Comparison of ENCODE assay signal across 20 cellular contexts in the genomic region with DNA sequence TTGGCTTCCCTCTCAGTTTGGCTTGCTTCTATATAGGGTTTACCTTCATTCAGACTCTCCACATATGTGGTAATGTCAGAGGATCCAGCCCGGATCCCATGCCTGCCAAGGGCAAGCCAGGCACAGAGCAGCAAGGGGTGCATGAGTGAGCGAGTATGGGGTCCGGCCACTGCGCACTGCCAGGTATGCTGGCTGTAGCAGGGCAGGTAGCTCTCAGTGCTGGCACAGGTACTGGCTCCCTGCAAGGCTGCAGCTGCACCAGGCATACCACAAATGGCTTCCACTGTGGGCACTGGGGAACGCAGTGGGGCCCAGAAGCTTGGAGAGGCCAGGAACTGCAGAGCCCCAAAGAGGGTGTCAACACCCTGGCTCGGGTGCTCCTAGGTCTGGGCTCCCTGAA.
DNase-seq lines count a peak whose midpoint lies in the region; ATAC-seq, FAIRE-seq and TF ChIP-seq lines count a peak whose summit lies in the region.
"Had no signal": no experiment of that assay in that cellular context is flagged by ENCODE, and none has a peak within 500 bp of the region (broad histone marks: within the 10 kb centered on the region; RNA-seq: fewer than 3 reads in every experiment).

No MANE protein-coding gene starts in this region.

- H3K27me3 Mint-ChIP-seq in activated T-cell treated with anti-CD3 and anti-CD28 coated beads, Interleukin-2, amount 50 U/mL, for 24 hours, result peaks cover 6% of the 10 kb centered on the region
- H3K27me3 Mint-ChIP-seq in natural killer cell treated with Interleukin-12 subunit alpha and Interleukin-12 subunit beta and Interleukin-15 and Interleukin-18, amount 100 ng/mL, for 72 hours, result peaks cover 3 to 9% of the 10 kb centered on the region in 2 donors
- H3K27me3 Mint-ChIP-seq in natural killer cell (ENCODE audit: low read depth in 2 of 2), result peaks cover 0 to 10% of the 10 kb centered on the region in 2 donors
- H3K27me3 Mint-ChIP-seq: CD4-positive, alpha-beta T cell had no signal

- no peak overlapping the region for H3K27ac Mint-ChIP-seq in activated T-cell treated with anti-CD3 and anti-CD28 coated beads, Interleukin-2, amount 50 U/mL, for 24 hours
- no peak overlapping the region for H3K27ac Mint-ChIP-seq in natural killer cell treated with Interleukin-12 subunit alpha and Interleukin-12 subunit beta and Interleukin-15 and Interleukin-18, amount 100 ng/mL, for 72 hours
- no peak overlapping the region for H3K27ac Mint-ChIP-seq in natural killer cell
- H3K27ac Mint-ChIP-seq: CD4-positive, alpha-beta T cell had no signal

- TF ChIP-seq CTCF in natural killer cell (IDR thresholded peaks at IDR 0.05) (no peak), kidney (IDR thresholded peaks at IDR 0.05; ENCODE audit: borderline replicate concordance, extremely low read depth, insufficient read depth) (no peak)

- no peaks in the 10 kb centered on the region for H3K9me3 Mint-ChIP-seq in activated T-cell treated with anti-CD3 and anti-CD28 coated beads, Interleukin-2, amount 50 U/mL, for 24 hours
- no peaks in the 10 kb centered on the region for H3K9me3 Mint-ChIP-seq in natural killer cell treated with Interleukin-12 subunit alpha and Interleukin-12 subunit beta and Interleukin-15 and Interleukin-18, amount 100 ng/mL, for 72 hours
- H3K9me3 Mint-ChIP-seq in natural killer cell, result no peaks in the 10 kb centered on the region
- H3K9me3 Mint-ChIP-seq: CD4-positive, alpha-beta T cell had no signal

- no peaks in the 10 kb centered on the region for H3K4me1 ChIP-seq in kidney (ENCODE audit: control insufficient read depth in 1 of 2, insufficient read depth in 1 of 2, low read depth in 1 of 2, low read length in 2 of 2)
- H3K4me1 ChIP-seq: HAP-1 had no signal

- peaks cover 0 to 6% of the 10 kb centered on the region in 2 donors for H3K9me3 ChIP-seq in kidney (ENCODE audit: control insufficient read depth in 1 of 2, low read length in 2 of 2)
- H3K9me3 ChIP-seq: HAP-1 had no signal

- DNase-seq in activated T-cell treated with anti-CD3 and anti-CD28 coated beads, Interleukin-2, amount 50 U/mL, for 24 hours, result peak; percentile 26
- DNase-seq in activated T-cell treated with anti-CD3 and anti-CD28 coated beads, Interleukin-2, amount 50 U/mL, for 1 hour, result no peak
- DNase-seq in natural killer cell treated with Interleukin-12 subunit alpha and Interleukin-12 subunit beta and Interleukin-15 and Interleukin-18, amount 100 ng/mL, for 72 hours (ENCODE audit: low spot score), result no peak
- DNase-seq in natural killer cell, result no peak
- DNase-seq in kidney, result peak; percentile 58
- DNase-seq in DMS 273 (lab: John Stamatoyannopoulos, UW; ENCODE audit: unreplicated experiment), result no peak
- no peak for DNase-seq in NCI-H1105 (lab: John Stamatoyannopoulos, UW)
- DNase-seq: 8988T; ACHN; Calu3; CD4-positive, alpha-beta T cell; DMS153; DMS79 treated with DMSO at 0.1 percent for 48 hours; EL; GOT3 had no signal

- H3K4me3 ChIP-seq in kidney (ENCODE audit: low read length in 2 of 2), result no peak overlapping the region
- H3K4me3 ChIP-seq: BLaER1 treated with 17β-estradiol and CSF1 and Interleukin-3, amounts not matched to agents 10 nM and 100 nM; HAP-1 had no signal

- H3K36me3 Mint-ChIP-seq in activated T-cell treated with anti-CD3 and anti-CD28 coated beads, Interleukin-2, amount 50 U/mL, for 24 hours (ENCODE audit: low read depth), result peaks cover 40% of the 10 kb centered on the region
- H3K36me3 Mint-ChIP-seq in natural killer cell treated with Interleukin-12 subunit alpha and Interleukin-12 subunit beta and Interleukin-15 and Interleukin-18, amount 100 ng/mL, for 72 hours, result no peaks in the 10 kb centered on the region
- H3K36me3 Mint-ChIP-seq in natural killer cell, result no peaks in the 10 kb centered on the region

- no peaks in the 10 kb centered on the region for H3K4me1 Mint-ChIP-seq in activated T-cell treated with anti-CD3 and anti-CD28 coated beads, Interleukin-2, amount 50 U/mL, for 24 hours (ENCODE audit: low read depth)
- peaks cover 2 to 6% of the 10 kb centered on the region in 2 donors for H3K4me1 Mint-ChIP-seq in natural killer cell treated with Interleukin-12 subunit alpha and Interleukin-12 subunit beta and Interleukin-15 and Interleukin-18, amount 100 ng/mL, for 72 hours (ENCODE audit: low read depth in 2 of 2)
- H3K4me1 Mint-ChIP-seq in natural killer cell, result no peaks in the 10 kb centered on the region

- no peak for FAIRE-seq in kidney (lab: Jason Lieb, UNC)
- FAIRE-seq: G401.6, GM12891, HTR-8/SVneo had no signal

- H3K4me3 Mint-ChIP-seq in activated T-cell treated with anti-CD3 and anti-CD28 coated beads, Interleukin-2, amount 50 U/mL, for 24 hours, result no peak overlapping the region
- no peak overlapping the region for H3K4me3 Mint-ChIP-seq in natural killer cell treated with Interleukin-12 subunit alpha and Interleukin-12 subunit beta and Interleukin-15 and Interleukin-18, amount 100 ng/mL, for 72 hours
- H3K4me3 Mint-ChIP-seq in natural killer cell, result no peak overlapping the region
- H3K4me3 Mint-ChIP-seq: CD4-positive, alpha-beta T cell had no signal

- no peak overlapping the region for H3K27ac ChIP-seq in kidney (ENCODE audit: low read depth in 2 of 2, low read length in 2 of 2)
- H3K27ac ChIP-seq: BLaER1 treated with 17β-estradiol and CSF1 and Interleukin-3, amounts not matched to agents 10 nM and 100 nM had no signal

- H3K9ac ChIP-seq in kidney (ENCODE audit: low read length in 2 of 2), result no peak overlapping the region
- H3K9ac ChIP-seq: BLaER1 treated with 17β-estradiol and CSF1 and Interleukin-3, amounts not matched to agents 10 nM and 100 nM had no signal

- peak; percentile 27 to 28 for ATAC-seq in natural killer cell treated with Interleukin-12 subunit alpha and Interleukin-12 subunit beta and Interleukin-15 and Interleukin-18, amount 100 ng/mL, for 72 hours
- no peak for ATAC-seq in natural killer cell

- peaks cover 0 to 6% of the 10 kb centered on the region in 2 donors for H3K36me3 ChIP-seq in kidney (ENCODE audit: control insufficient read depth in 1 of 2, insufficient read depth in 2 of 2, low read length in 2 of 2)
- H3K36me3 ChIP-seq: HAP-1 had no signal

- intact Hi-C loops in natural killer cell (cut with micrococcal nuclease) (no loop called here), kidney (cut with DNase I) (no loop called here)

Comparison
In these comparisons a context has a peak if more than half of its experiments do, and no peak if none do; other contexts are left out.
1. DNase-seq: peak in activated T-cell treated with anti-CD3 and anti-CD28 coated beads, Interleukin-2, amount 50 U/mL, for 24 hours (single experiment) and kidney (single experiment); none in activated T-cell treated with anti-CD3 and anti-CD28 coated beads, Interleukin-2, amount 50 U/mL, for 1 hour (single experiment), natural killer cell treated with Interleukin-12 subunit alpha and Interleukin-12 subunit beta and Interleukin-15 and Interleukin-18, amount 100 ng/mL, for 72 hours (single experiment), natural killer cell (single experiment), DMS 273 (single experiment) and NCI-H1105 (single experiment).
2. ATAC-seq: peak in natural killer cell treated with Interleukin-12 subunit alpha and Interleukin-12 subunit beta and Interleukin-15 and Interleukin-18, amount 100 ng/mL, for 72 hours (2 of 2); none in natural killer cell (0 of 3).